9 cellular contexts compared by ENCODE assay signal in genomic region chr6:105459049-105459448, GRCh38. TPM values are rescaled to one million over a fixed set of nuclear protein-coding genes. Genes with fewer than 3 reads are reported as not detected.
A peak's percentile ranks its signal among the peaks of the same experiment; 100 is the strongest.
DNase-seq lines count a peak whose midpoint lies in the region; ATAC-seq and TF ChIP-seq lines count a peak whose summit lies in the region.
"Had no signal": no experiment of that assay in that cellular context is flagged by ENCODE, and none has a peak within 500 bp of the region (broad histone marks: within the 10 kb centered on the region; RNA-seq: fewer than 3 reads in every experiment).

No MANE protein-coding gene starts in this region.

- H3K4me1 ChIP-seq in OCI-LY3 (ENCODE audit: low read length), result peaks cover 63% of the 10 kb centered on the region
- H3K4me1 ChIP-seq in psoas muscle, result no peaks in the 10 kb centered on the region

- peak overlapping the region; percentile 67 for H3K9ac ChIP-seq in OCI-LY3 (ENCODE audit: low read length)

- WGBS in psoas muscle, 3 donors, result 76 to 87% (median 86%) methylated on average over 9 of the region's 9 CpGs

- H4K20me1 ChIP-seq in OCI-LY3 (ENCODE audit: insufficient read depth, low read length), result no peaks in the 10 kb centered on the region

- H3K9me3 ChIP-seq in OCI-LY3 (ENCODE audit: insufficient read depth, low read length), result 0 out of 2 replicates have a peak, but pooled peaks cover 4% of the 10 kb centered on the region
- H3K9me3 ChIP-seq in psoas muscle, result no peaks in the 10 kb centered on the region

- H3K36me3 ChIP-seq in OCI-LY3 (replicated peaks; ENCODE audit: low read depth, low read length) (peaks cover 8% of the 10 kb centered on the region), psoas muscle (ENCODE audit: insufficient read depth in 1 of 2, low read depth in 1 of 2) (no peaks in the 10 kb centered on the region)

- DNase-seq in natural killer cell, result no peak
- no peak for DNase-seq in iPS-NIHi11 (ENCODE audit: low spot score)
- no peak for DNase-seq in NCI-H2107 treated with DMSO at 0.1 percent for 48 hours (lab: John Stamatoyannopoulos, UW; ENCODE audit: unreplicated experiment)
- no peak for DNase-seq in psoas muscle

- no peak overlapping the region for H3K4me3 Mint-ChIP-seq in natural killer cell
- H3K4me3 Mint-ChIP-seq: brain, neural crest cell had no signal

- H3K27ac Mint-ChIP-seq in natural killer cell, result peak overlapping the region in 1 of 2 donors; percentile 53
- H3K27ac Mint-ChIP-seq: brain had no signal

- no peaks in the 10 kb centered on the region for H3K36me3 Mint-ChIP-seq in natural killer cell
- H3K36me3 Mint-ChIP-seq: brain had no signal

- intact Hi-C loops in natural killer cell (cut with micrococcal nuclease) (loop anchor here (10.0 kb wide), 2 partner anchors 186 to 276 kb away; no protein-coding TSS in a partner anchor), psoas muscle (cut with DNase I) (no loop called here)

- no peak overlapping the region for H2AFZ ChIP-seq in OCI-LY3 (ENCODE audit: low read depth, low read length)

- TF ChIP-seq CTCF in OCI-LY3 (IDR thresholded peaks at IDR 0.05; ENCODE audit: low read depth, low read length) (no peak), natural killer cell (IDR thresholded peaks at IDR 0.05) (no peak), psoas muscle (IDR thresholded peaks at IDR 0.05) (no peak)

- no peaks in the 10 kb centered on the region for H3K9me3 Mint-ChIP-seq in natural killer cell

- peak overlapping the region; percentile 65 for H3K4me3 ChIP-seq in OCI-LY3 (ENCODE audit: low read length)
- no peak overlapping the region for H3K4me3 ChIP-seq in psoas muscle

- H3K27ac ChIP-seq in OCI-LY3 (ENCODE audit: low read length) (peak overlapping the region; percentile 99), psoas muscle (no peak overlapping the region)

- H3K79me2 ChIP-seq in OCI-LY3 (ENCODE audit: low read length), result no peaks in the 10 kb centered on the region

- ATAC-seq in GM18907 (IDR thresholded peaks at IDR 0.05; ENCODE audit: unreplicated experiment), result peak; percentile 95
- ATAC-seq in GM21825 (IDR thresholded peaks at IDR 0.05; ENCODE audit: unreplicated experiment), result peak; percentile 95
- ATAC-seq in natural killer cell, result peak; percentile 12 to 82 (median 69)
- ATAC-seq in psoas muscle, result no peak

- peaks cover 11 to 15% of the 10 kb centered on the region in 2 donors for H3K4me1 Mint-ChIP-seq in natural killer cell

- H3K27me3 Mint-ChIP-seq in natural killer cell (ENCODE audit: low read depth in 2 of 2), result peaks cover 0 to 3% of the 10 kb centered on the region in 2 donors

- H3K27me3 ChIP-seq in OCI-LY3 (ENCODE audit: low read depth, low read length) (no peaks in the 10 kb centered on the region), psoas muscle (ENCODE audit: insufficient read depth in 3 of 3, low read length in 2 of 3) (no peaks in the 10 kb centered on the region)

- peak overlapping the region; percentile 79 for H3K4me2 ChIP-seq in OCI-LY3 (ENCODE audit: low read length)

RNA-seq across cellular contexts. Expression of gene PREP, which starts 56.2 kb away (rescaled TPM):
- total RNA-seq in natural killer cell, result 10 to 100 TPM; 30.0 to 42.9 (median 37.1) TPM
- total RNA-seq in psoas muscle, result 10 to 100 TPM; 44.7 to 67.0 (median 55.0) TPM
- 10 to 100 TPM; 31.4 to 66.8 (median 45.7) TPM for polyA plus RNA-seq in psoas muscle

Comparison
In these comparisons a context has a peak if more than half of its experiments do, and no peak if none do; other contexts are left out.
1. ATAC-seq: peak in GM18907 (single experiment), GM21825 (single experiment) and natural killer cell (3 of 3); none in psoas muscle (0 of 4).